In the genomic region with DNA sequence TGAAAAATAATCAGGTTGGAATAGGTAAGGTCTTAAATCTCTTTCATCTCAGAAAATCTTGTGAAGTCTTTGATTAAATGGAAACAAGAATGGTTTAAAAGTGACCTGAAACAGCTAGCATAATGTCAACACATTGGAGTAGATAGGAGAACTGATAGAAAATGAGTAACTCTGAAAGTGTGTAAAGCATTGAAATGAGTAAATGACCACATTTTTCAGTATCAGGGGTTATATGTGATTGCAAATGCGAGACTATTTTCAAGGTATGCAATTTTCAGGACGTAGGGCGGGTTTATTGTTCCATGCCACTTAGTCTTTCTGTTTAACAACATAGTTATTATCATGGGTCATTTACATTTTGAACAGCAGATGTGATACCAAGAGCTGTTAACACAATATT, we compare ENCODE assay signal across 10 cellular contexts.
DNase-seq lines count a peak whose midpoint lies in the region; ATAC-seq and TF ChIP-seq lines count a peak whose summit lies in the region.
"Had no signal": no experiment of that assay in that cellular context is flagged by ENCODE, and none has a peak within 500 bp of the region (broad histone marks: within the 10 kb centered on the region; RNA-seq: fewer than 3 reads in every experiment).

No MANE protein-coding gene starts in this region.

- ATAC-seq in GM18519 (IDR thresholded peaks at IDR 0.05; ENCODE audit: low FRiP score, unreplicated experiment) = peak; percentile 98
- ATAC-seq in GM21515 (IDR thresholded peaks at IDR 0.05; ENCODE audit: unreplicated experiment) = peak; percentile 87
- peak; percentile 83 for ATAC-seq in HG02970 (IDR thresholded peaks at IDR 0.05; ENCODE audit: low FRiP score, unreplicated experiment)
- peak; percentile 97 for ATAC-seq in HG03565 (IDR thresholded peaks at IDR 0.05; ENCODE audit: unreplicated experiment)

- POLR2A ChIA-PET in HEK293T (lab: Yijun Ruan, JAX) = no interaction called here

- DNase-seq in HPDE6-E6E7 (ENCODE audit: extremely low spot score) (no peak), HEK293T (ENCODE audit: extremely low spot score) (no peak), ACHN (no peak)
- no peak for DNase-seq in activated effector memory CD4-positive, alpha-beta T cell treated with Interleukin-2 at 50 U/mL for 16 hours
- DNase-seq: erythroblast, NCI-H510A treated with DMSO at 0.1 percent for 48 hours had no signal

- in situ Hi-C loops in ACHN (cut with HindIII; ENCODE audit: low pct_ligation_motif_present, low pct_unique_long_range_greater_than_20kb, low sequenced_read_pairs) = no loop called here

- CTCF ChIA-PET in HEK293T (lab: Yijun Ruan, JAX) = no interaction called here

TF ChIP-seq in HEK293T, 16 proteins besides CTCF, POLR2A, EP300 and RAD21:
- TF ChIP-seq BHLHE40 (IDR thresholded peaks at IDR 0.05; ENCODE audit: borderline replicate concordance) (no peak), ARNT (IDR thresholded peaks at IDR 0.05) (no peak), FOXA1 (IDR thresholded peaks at IDR 0.05) (no peak), FOXK2 (IDR thresholded peaks at IDR 0.05) (no peak)
